ENCODE assay signal across 6 cellular contexts in the genomic region with DNA sequence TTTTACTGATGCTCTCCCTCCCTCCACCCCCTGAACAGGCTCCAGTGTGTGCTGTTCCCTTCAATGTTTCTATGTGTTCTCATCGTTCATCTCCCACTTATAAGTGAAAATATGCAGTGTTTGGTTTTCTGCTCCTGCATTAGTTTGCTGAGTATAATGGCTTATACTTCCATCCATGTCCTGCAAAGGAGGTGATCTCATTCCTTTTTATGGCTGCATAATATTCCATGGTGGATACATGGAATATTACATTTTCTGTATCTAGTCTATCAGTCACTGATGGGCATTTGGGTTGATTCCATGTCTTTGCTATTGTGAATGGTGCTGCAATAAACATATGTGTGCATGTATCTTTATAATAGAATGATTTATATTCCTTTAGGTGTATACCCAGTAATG. TPM values are rescaled to one million over a fixed set of nuclear protein-coding genes. Genes with fewer than 3 reads are reported as not detected.
A peak's percentile ranks its signal among the peaks of the same experiment; 100 is the strongest.
DNase-seq lines count a peak whose midpoint lies in the region; ATAC-seq and TF ChIP-seq lines count a peak whose summit lies in the region.
"Not testable (repeated sequence)": the region's sequence is repeated elsewhere in the genome, so short reads cannot be mapped to it uniquely, and the experiment has no call there.

No MANE protein-coding gene starts in this region.

- not testable (repeated sequence) for H3K27me3 ChIP-seq in CD4-positive, alpha-beta memory T cell (ENCODE audit: insufficient read depth, low read length); neural progenitor cell

- H3K9me3 Mint-ChIP-seq in CD4-positive, alpha-beta memory T cell; activated B cell treated with CpG ODN at 0.5 μM for 24 hours; activated naive CD4-positive, alpha-beta T cell treated with anti-CD3 and anti-CD28 coated beads, Interleukin-2, amount 50 U/mL, for 24 hours; memory B cell; neural progenitor cell: not testable (repeated sequence)

- ATAC-seq in activated B cell treated with CpG ODN at 0.5 μM for 24 hours (ENCODE audit: low read depth); memory B cell (ENCODE audit: low read depth): not testable (repeated sequence)

- H3K4me1 Mint-ChIP-seq in CD4-positive, alpha-beta memory T cell = peaks cover 36 to 68% (median 48%) of the 10 kb centered on the region in 4 donors
- H3K4me1 Mint-ChIP-seq in activated B cell treated with CpG ODN at 0.5 μM for 24 hours = peaks cover 68% of the 10 kb centered on the region
- peaks cover 75% of the 10 kb centered on the region for H3K4me1 Mint-ChIP-seq in activated naive CD4-positive, alpha-beta T cell treated with anti-CD3 and anti-CD28 coated beads, Interleukin-2, amount 50 U/mL, for 24 hours
- H3K4me1 Mint-ChIP-seq in memory B cell = peaks cover 42% of the 10 kb centered on the region
- H3K4me1 Mint-ChIP-seq in neural progenitor cell = peaks cover 56% of the 10 kb centered on the region

- H2AFZ ChIP-seq in neural progenitor cell (replicated peaks) = not testable (repeated sequence)

- H3F3A ChIP-seq in neural progenitor cell (ENCODE audit: low read depth) = not testable (repeated sequence)

- H3K36me3 Mint-ChIP-seq in CD4-positive, alpha-beta memory T cell; activated B cell treated with CpG ODN at 0.5 μM for 24 hours (ENCODE audit: low read depth); activated naive CD4-positive, alpha-beta T cell treated with anti-CD3 and anti-CD28 coated beads, Interleukin-2, amount 50 U/mL, for 24 hours; memory B cell: not testable (repeated sequence)
- peaks cover 12% of the 10 kb centered on the region for H3K36me3 Mint-ChIP-seq in neural progenitor cell

- POLR2A ChIA-PET in CD4-positive, alpha-beta memory T cell (lab: Charles Lee; ENCODE audit: partially characterized antibody) = interaction anchor here (0.6 to 1.0 kb wide), 3 partner anchors 41 to 139 kb away, joined by 3 read pairs; no protein-coding TSS in a partner anchor
- POLR2A ChIA-PET in activated B cell treated with CpG ODN at 0.5 μM for 24 hours (lab: Charles Lee) = not testable (repeated sequence)

- not testable (repeated sequence) for TF ChIP-seq CTCF in activated B cell treated with CpG ODN at 0.5 μM for 24 hours (IDR thresholded peaks at IDR 0.05); neural progenitor cell (IDR thresholded peaks at IDR 0.05)

- CTCF ChIA-PET in CD4-positive, alpha-beta memory T cell (lab: Charles Lee; ENCODE audit: partially characterized antibody) = interaction anchor here (0.8 to 1.0 kb wide), 2 partner anchors 42 to 224 kb away, joined by 3 read pairs; no protein-coding TSS in a partner anchor
- CTCF ChIA-PET in activated B cell treated with CpG ODN at 0.5 μM for 24 hours (lab: Charles Lee) = not testable (repeated sequence)

- H3K4me3 ChIP-seq in CD4-positive, alpha-beta memory T cell (ENCODE audit: low read length in 2 of 2); neural progenitor cell: not testable (repeated sequence)

- H3K9me3 ChIP-seq in CD4-positive, alpha-beta memory T cell (ENCODE audit: control insufficient read depth in 1 of 2, low read length in 2 of 2); KOPT-K1 (ENCODE audit: insufficient read depth, low read length, poor library complexity, severe bottlenecking); neural progenitor cell (ENCODE audit: low read depth): not testable (repeated sequence)

- H4K20me1 ChIP-seq in neural progenitor cell (ENCODE audit: low read depth) = not testable (repeated sequence)

- H3K9ac ChIP-seq in neural progenitor cell = not testable (repeated sequence)

- H3K36me3 ChIP-seq in CD4-positive, alpha-beta memory T cell (ENCODE audit: insufficient read depth, low read length); KOPT-K1 (ENCODE audit: insufficient read depth, low read length); neural progenitor cell: not testable (repeated sequence)

- peak overlapping the region in 6 of 7 donors; percentile 53 to 91 (median 82) for H3K27ac Mint-ChIP-seq in CD4-positive, alpha-beta memory T cell
- peak overlapping the region; percentile 71 for H3K27ac Mint-ChIP-seq in activated B cell treated with CpG ODN at 0.5 μM for 24 hours
- peak overlapping the region; percentile 8 for H3K27ac Mint-ChIP-seq in activated naive CD4-positive, alpha-beta T cell treated with anti-CD3 and anti-CD28 coated beads, Interleukin-2, amount 50 U/mL, for 24 hours
- H3K27ac Mint-ChIP-seq in memory B cell = peak overlapping the region; percentile 60
- peak overlapping the region; percentile 27 for H3K27ac Mint-ChIP-seq in neural progenitor cell

- H3K4me2 ChIP-seq in neural progenitor cell = not testable (repeated sequence)

- H3K4me3 Mint-ChIP-seq in CD4-positive, alpha-beta memory T cell = peak overlapping the region in 4 of 8 donors; percentile 11 to 41 (median 28)
- H3K4me3 Mint-ChIP-seq in activated B cell treated with CpG ODN at 0.5 μM for 24 hours, memory B cell, neural progenitor cell: not testable (repeated sequence)
- peak overlapping the region; percentile 12 for H3K4me3 Mint-ChIP-seq in activated naive CD4-positive, alpha-beta T cell treated with anti-CD3 and anti-CD28 coated beads, Interleukin-2, amount 50 U/mL, for 24 hours

- H3K27me3 Mint-ChIP-seq in CD4-positive, alpha-beta memory T cell; activated B cell treated with CpG ODN at 0.5 μM for 24 hours; activated naive CD4-positive, alpha-beta T cell treated with anti-CD3 and anti-CD28 coated beads, Interleukin-2, amount 50 U/mL, for 24 hours; memory B cell; neural progenitor cell (ENCODE audit: insufficient read depth, low read depth): not testable (repeated sequence)

- DNase-seq in CD4-positive, alpha-beta memory T cell; activated B cell treated with CpG ODN at 0.5 μM for 24 hours; memory B cell (ENCODE audit: low spot score in 2 of 2); neural progenitor cell (ENCODE audit: low spot score): not testable (repeated sequence)

- intact Hi-C loops in CD4-positive, alpha-beta memory T cell (cut with micrococcal nuclease) = loop anchor here (2.0 to 5.0 kb wide), 2 partner anchors 14 to 45 kb away; no protein-coding TSS in a partner anchor
- intact Hi-C loops in activated B cell treated with CpG ODN at 0.5 μM for 24 hours (cut with micrococcal nuclease) = loop anchor here (5.0 to 10.0 kb wide), 2 partner anchors 45 to 368 kb away; no protein-coding TSS in a partner anchor

- not testable (repeated sequence) for H3K27ac ChIP-seq in CD4-positive, alpha-beta memory T cell (ENCODE audit: low read depth, low read length); neural progenitor cell
- peak overlapping the region; percentile 69 for H3K27ac ChIP-seq in KOPT-K1 (ENCODE audit: low read depth, low read length, poor library complexity, severe bottlenecking)

- not testable (repeated sequence) for H3K79me2 ChIP-seq in neural progenitor cell (ENCODE audit: low read depth)

- H3K4me1 ChIP-seq in CD4-positive, alpha-beta memory T cell (ENCODE audit: insufficient read depth, low read length) = peaks cover 43% of the 10 kb centered on the region
- H3K4me1 ChIP-seq in neural progenitor cell = peaks cover 35% of the 10 kb centered on the region

RNA-seq across cellular contexts. Expression of a gene that starts 41.4 kb away (rescaled TPM):
- 10 to 100 TPM; 49.3 to 58.3 TPM for total RNA-seq in CD4-positive, alpha-beta memory T cell
- 10 to 100 TPM; 39.1 to 51.6 TPM for polyA plus RNA-seq in CD4-positive, alpha-beta memory T cell
- total RNA-seq in activated B cell treated with CpG ODN at 0.5 μM for 24 hours = 45.2 and 51.9 TPM in 2 replicates
- 63.3 and 99.4 TPM in 2 replicates for total RNA-seq in neural progenitor cell (ENCODE audit: low replicate concordance)

Comparison
In these comparisons a context has a peak if more than half of its experiments do, and no peak if none do; other contexts are left out.
1. H3K27ac Mint-ChIP-seq: peak in every context shown above with its lines; median percentile 82 in CD4-positive, alpha-beta memory T cell; 71 in activated B cell treated with CpG ODN at 0.5 μM for 24 hours; 60 in memory B cell; 27 in neural progenitor cell; 8 in activated naive CD4-positive, alpha-beta T cell treated with anti-CD3 and anti-CD28 coated beads, Interleukin-2, amount 50 U/mL, for 24 hours.